ENCODE assay signal across 11 cellular contexts in genomic region chr2:98701230-98701629, GRCh38. TPM values are rescaled to one million over a fixed set of nuclear protein-coding genes. Genes with fewer than 3 reads are reported as not detected.
DNase-seq lines count a peak whose midpoint lies in the region; ATAC-seq and TF ChIP-seq lines count a peak whose summit lies in the region.
"Had no signal": no experiment of that assay in that cellular context is flagged by ENCODE, and none has a peak within 500 bp of the region (broad histone marks: within the 10 kb centered on the region; RNA-seq: fewer than 3 reads in every experiment).

No MANE protein-coding gene starts in this region.

- H3K4me1 Mint-ChIP-seq in activated T-cell treated with anti-CD3 and anti-CD28 coated beads, Interleukin-2, amount 50 U/mL, for 72 hours (ENCODE audit: low read depth): peaks cover 79% of the 10 kb centered on the region
- peaks cover 81% of the 10 kb centered on the region for H3K4me1 Mint-ChIP-seq in activated T-cell treated with anti-CD3 and anti-CD28 coated beads, Interleukin-2, amount 50 U/mL, for 4 hours (ENCODE audit: low read depth)

- H3K27ac ChIP-seq in mucosa of rectum (ENCODE audit: low read depth in 2 of 2, low read length in 2 of 2) (peak overlapping the region; percentile 69 to 74), transverse colon (peak overlapping the region; percentile 72 to 89 (median 82))

- H3K36me3 Mint-ChIP-seq in activated T-cell treated with anti-CD3 and anti-CD28 coated beads, Interleukin-2, amount 50 U/mL, for 72 hours (ENCODE audit: insufficient read depth in 2 of 2): peaks cover 9% of the 10 kb centered on the region in 2 donors
- H3K36me3 Mint-ChIP-seq in activated T-cell treated with anti-CD3 and anti-CD28 coated beads, Interleukin-2, amount 50 U/mL, for 4 hours (ENCODE audit: insufficient read depth): peaks cover 13% of the 10 kb centered on the region

- peak overlapping the region; percentile 58 for H3K27ac Mint-ChIP-seq in activated T-cell treated with anti-CD3 and anti-CD28 coated beads, Interleukin-2, amount 50 U/mL, for 72 hours
- H3K27ac Mint-ChIP-seq: memory B cell had no signal

- intact Hi-C loops in transverse colon (cut with DNase I; ENCODE audit: low total_unique reads): no loop called here

- no peak for TF ChIP-seq CTCF in transverse colon (IDR thresholded peaks at IDR 0.05)

- peak overlapping the region; percentile 37 to 61 for H3K4me3 ChIP-seq in mucosa of rectum (ENCODE audit: low read length in 2 of 2)
- no peak overlapping the region for H3K4me3 ChIP-seq in transverse colon

- no peaks in the 10 kb centered on the region for H3K27me3 Mint-ChIP-seq in activated T-cell treated with anti-CD3 and anti-CD28 coated beads, Interleukin-2, amount 50 U/mL, for 72 hours (ENCODE audit: low read depth)
- no peaks in the 10 kb centered on the region for H3K27me3 Mint-ChIP-seq in activated T-cell treated with anti-CD3 and anti-CD28 coated beads, Interleukin-2, amount 50 U/mL, for 4 hours (ENCODE audit: low read depth)
- H3K27me3 Mint-ChIP-seq: memory B cell had no signal

- in situ Hi-C loops in transverse colon (cut with MboI; ENCODE audit: low pct_ligation_motif_present in 1 of 4, low pct_unique_long_range_greater_than_20kb in 1 of 4, low sequenced_read_pairs in 3 of 4): no loop called here

- DNase-seq in activated T-cell treated with anti-CD3 and anti-CD28 coated beads, Interleukin-2, amount 50 U/mL, for 72 hours: no peak
- DNase-seq in activated T-cell treated with anti-CD3 and anti-CD28 coated beads, Interleukin-2, amount 50 U/mL, for 4 hours: no peak
- DNase-seq in transverse colon (no peak), COR-L47 (lab: John Stamatoyannopoulos, UW) (no peak), NOMO-1 treated with dmso at 0.1 percent for 144 hours (lab: John Stamatoyannopoulos, UW; ENCODE audit: unreplicated experiment) (no peak), NCI-H524 treated with DMSO at 0.1 percent for 48 hours (lab: John Stamatoyannopoulos, UW) (no peak)
- DNase-seq: NCI-H226; stimulated activated CD4-positive, alpha-beta T cell treated with anti-CD3 and anti-CD28 coated beads, Interleukin-15, amount 100 ng/mL, for 24 hours had no signal

- H3K9me3 ChIP-seq in mucosa of rectum (ENCODE audit: control insufficient read depth in 2 of 2, low read length in 2 of 2) (no peaks in the 10 kb centered on the region), transverse colon (no peaks in the 10 kb centered on the region)

- WGBS in transverse colon (ENCODE audit: low coverage in 1 of 2), 2 donors: 56% methylated on average over 1 of the region's 1 CpG; no CpG with 5 or more reads in 1 of the 2 donors

- TF ChIP-seq EP300 in transverse colon (IDR thresholded peaks at IDR 0.05; ENCODE audit: low read depth): no peak

- peaks cover 49 to 63% of the 10 kb centered on the region in 2 donors for H3K4me1 ChIP-seq in mucosa of rectum (ENCODE audit: control insufficient read depth in 2 of 2, insufficient read depth in 2 of 2, low read length in 2 of 2)
- H3K4me1 ChIP-seq in transverse colon: peaks cover 32 to 97% (median 72%) of the 10 kb centered on the region in 4 donors

- H3K9me3 Mint-ChIP-seq in activated T-cell treated with anti-CD3 and anti-CD28 coated beads, Interleukin-2, amount 50 U/mL, for 72 hours: peaks cover 0 to 2% of the 10 kb centered on the region in 2 donors
- no peaks in the 10 kb centered on the region for H3K9me3 Mint-ChIP-seq in activated T-cell treated with anti-CD3 and anti-CD28 coated beads, Interleukin-2, amount 50 U/mL, for 4 hours
- H3K9me3 Mint-ChIP-seq: memory B cell had no signal

- TF ChIP-seq POLR2A in transverse colon (IDR thresholded peaks at IDR 0.05): no peak

- no peak for ATAC-seq in activated T-cell treated with anti-CD3 and anti-CD28 coated beads, Interleukin-2, amount 50 U/mL, for 72 hours (replicated peaks in 1 of 2)
- ATAC-seq in activated T-cell treated with anti-CD3 and anti-CD28 coated beads, Interleukin-2, amount 50 U/mL, for 4 hours: no peak
- peak; percentile 44 for ATAC-seq in esophagus mucosa

- H3K4me3 Mint-ChIP-seq in activated T-cell treated with anti-CD3 and anti-CD28 coated beads, Interleukin-2, amount 50 U/mL, for 72 hours: peak overlapping the region in 1 of 2 donors; percentile 27
- no peak overlapping the region for H3K4me3 Mint-ChIP-seq in activated T-cell treated with anti-CD3 and anti-CD28 coated beads, Interleukin-2, amount 50 U/mL, for 4 hours
- H3K4me3 Mint-ChIP-seq: memory B cell had no signal

- H3K9ac ChIP-seq in mucosa of rectum (ENCODE audit: low read depth in 1 of 2, low read length in 2 of 2): peak overlapping the region; percentile 26 to 27

- peaks cover 0 to 2% of the 10 kb centered on the region in 2 donors for H3K36me3 ChIP-seq in mucosa of rectum (ENCODE audit: control insufficient read depth in 2 of 2, insufficient read depth in 2 of 2, low read length in 2 of 2)
- no peaks in the 10 kb centered on the region for H3K36me3 ChIP-seq in transverse colon

- no peaks in the 10 kb centered on the region for H3K27me3 ChIP-seq in mucosa of rectum (ENCODE audit: control insufficient read depth in 2 of 2, insufficient read depth in 2 of 2, low read length in 2 of 2)
- H3K27me3 ChIP-seq in transverse colon: no peaks in the 10 kb centered on the region

RNA-seq across cellular contexts. Expression of gene MGAT4A, which starts 29.7 kb away (rescaled TPM):
- total RNA-seq in activated T-cell treated with anti-CD3 and anti-CD28 coated beads, Interleukin-2, amount 50 U/mL, for 72 hours: 100 to 1,000 TPM; 108 to 109 TPM
- 10 to 100 TPM; 24.8 to 33.1 (median 32.4) TPM for total RNA-seq in activated T-cell treated with anti-CD3 and anti-CD28 coated beads, Interleukin-2, amount 50 U/mL, for 4 hours
- total RNA-seq in esophagus mucosa (5.6 TPM), transverse colon (100 to 1,000 TPM in 3 of 4 donors, 10 to 100 TPM in 1; 29.9 to 237 (median 124) TPM)

Comparison
In these comparisons a context has a peak if more than half of its experiments do, and no peak if none do; other contexts are left out.
1. H3K4me3 ChIP-seq: peak in mucosa of rectum (2 of 2); none in transverse colon (0 of 4).